Comparison of ENCODE assay signal across 26 cellular contexts in genomic region chr11:95919514-95919913, GRCh38.
"Had no signal": no experiment of that assay in that cellular context is flagged by ENCODE, and none has a peak within 500 bp of the region (broad histone marks: within the 10 kb centered on the region; RNA-seq: fewer than 3 reads in every experiment).

No MANE protein-coding gene starts in this region.

- ATAC-seq: activated CD4-positive, alpha-beta T cell treated with anti-CD3 and anti-CD28 coated beads for 36 hours; activated T-helper 17 cell treated with anti-CD3 and anti-CD28 coated beads, Interleukin-2, amount 50 U/mL, for 72 hours had no signal

- H3K4me3 ChIP-seq: MG63, Peyer's patch, SJCRH30 had no signal

- H3K4me1 ChIP-seq: SJCRH30 had no signal

- H3K9me3 ChIP-seq: MG63, Peyer's patch, SJCRH30, SK-N-SH had no signal

- H3K27ac Mint-ChIP-seq: activated CD4-positive, alpha-beta memory T cell treated with anti-CD3 and anti-CD28 coated beads, Interleukin-2, amount 10 ng/mL, durations not matched to agents 7 days and 5 days; activated CD4-positive, alpha-beta T cell treated with anti-CD3 and anti-CD28 coated beads for 36 hours; activated naive CD4-positive, alpha-beta T cell treated with anti-CD3 and anti-CD28 coated beads for 36 hours; activated naive CD8-positive, alpha-beta T cell; activated T-helper 17 cell treated with anti-CD3 and anti-CD28 coated beads, Interleukin-2, amount 50 U/mL, for 72 hours had no signal

- H3K27me3 ChIP-seq: MG63, Peyer's patch, SJCRH30 had no signal

- H3K9me3 Mint-ChIP-seq: activated CD4-positive, alpha-beta memory T cell treated with anti-CD3 and anti-CD28 coated beads, Interleukin-2, amount 10 ng/mL, durations not matched to agents 7 days and 5 days; activated naive CD4-positive, alpha-beta T cell treated with anti-CD3 and anti-CD28 coated beads for 36 hours; activated T-helper 17 cell treated with anti-CD3 and anti-CD28 coated beads, Interleukin-2, amount 50 U/mL, for 72 hours had no signal

- H3K27me3 Mint-ChIP-seq: activated CD4-positive, alpha-beta memory T cell treated with anti-CD3 and anti-CD28 coated beads, Interleukin-2, amount 10 ng/mL, durations not matched to agents 7 days and 5 days; activated CD4-positive, alpha-beta T cell treated with anti-CD3 and anti-CD28 coated beads for 36 hours; activated naive CD8-positive, alpha-beta T cell; activated T-helper 17 cell treated with anti-CD3 and anti-CD28 coated beads, Interleukin-2, amount 50 U/mL, for 72 hours had no signal

- H3K36me3 ChIP-seq: MG63, Peyer's patch, SJCRH30, WERI-Rb-1 had no signal

- H3K4me3 Mint-ChIP-seq: activated CD4-positive, alpha-beta memory T cell treated with anti-CD3 and anti-CD28 coated beads, Interleukin-2, amount 10 ng/mL, durations not matched to agents 7 days and 5 days; activated CD4-positive, alpha-beta T cell treated with anti-CD3 and anti-CD28 coated beads for 36 hours; activated naive CD4-positive, alpha-beta T cell treated with anti-CD3 and anti-CD28 coated beads for 36 hours; activated naive CD8-positive, alpha-beta T cell; activated T-helper 17 cell treated with anti-CD3 and anti-CD28 coated beads, Interleukin-2, amount 50 U/mL, for 72 hours had no signal

- H3K27ac ChIP-seq: Peyer's patch, RWPE1, SJCRH30, WERI-Rb-1 had no signal

- DNase-seq: activated CD4-positive, alpha-beta memory T cell treated with anti-CD3 and anti-CD28 coated beads, Interleukin-2, amount 10 ng/mL, durations not matched to agents 7 days and 5 days; activated CD4-positive, alpha-beta T cell treated with anti-CD3 and anti-CD28 coated beads for 36 hours; activated CD4-positive, alpha-beta T cell treated with anti-CD3 and anti-CD28 coated beads, Interleukin-2, amount 50 U/mL, for 1 hour; activated gamma-delta T cell; activated naive CD4-positive, alpha-beta T cell treated with anti-CD3 and anti-CD28 coated beads for 36 hours; activated T-cell treated with anti-CD3 and anti-CD28 coated beads for 4 hours; activated T-cell treated with anti-CD3 and anti-CD28 coated beads, Interleukin-2, amount 50 U/mL, for 48 hours; amygdala; MG63; MV-4-11; NCI-H1092 treated with DMSO at 0.1 percent for 48 hours; NCI-H1417 treated with DMSO at 0.1 percent for 48 hours; NCI-H1694; NCI-H2029 treated with DMSO at 0.1 percent for 48 hours; NCI-H345; NCI-H510A; NCI-H69; Peyer's patch; Right ventricle myocardium superior; SJCRH30; SK-N-SH; T-helper 1 cell; WERI-Rb-1 had no signal
